ENCODE assay signal across 8 cellular contexts in the genomic region with DNA sequence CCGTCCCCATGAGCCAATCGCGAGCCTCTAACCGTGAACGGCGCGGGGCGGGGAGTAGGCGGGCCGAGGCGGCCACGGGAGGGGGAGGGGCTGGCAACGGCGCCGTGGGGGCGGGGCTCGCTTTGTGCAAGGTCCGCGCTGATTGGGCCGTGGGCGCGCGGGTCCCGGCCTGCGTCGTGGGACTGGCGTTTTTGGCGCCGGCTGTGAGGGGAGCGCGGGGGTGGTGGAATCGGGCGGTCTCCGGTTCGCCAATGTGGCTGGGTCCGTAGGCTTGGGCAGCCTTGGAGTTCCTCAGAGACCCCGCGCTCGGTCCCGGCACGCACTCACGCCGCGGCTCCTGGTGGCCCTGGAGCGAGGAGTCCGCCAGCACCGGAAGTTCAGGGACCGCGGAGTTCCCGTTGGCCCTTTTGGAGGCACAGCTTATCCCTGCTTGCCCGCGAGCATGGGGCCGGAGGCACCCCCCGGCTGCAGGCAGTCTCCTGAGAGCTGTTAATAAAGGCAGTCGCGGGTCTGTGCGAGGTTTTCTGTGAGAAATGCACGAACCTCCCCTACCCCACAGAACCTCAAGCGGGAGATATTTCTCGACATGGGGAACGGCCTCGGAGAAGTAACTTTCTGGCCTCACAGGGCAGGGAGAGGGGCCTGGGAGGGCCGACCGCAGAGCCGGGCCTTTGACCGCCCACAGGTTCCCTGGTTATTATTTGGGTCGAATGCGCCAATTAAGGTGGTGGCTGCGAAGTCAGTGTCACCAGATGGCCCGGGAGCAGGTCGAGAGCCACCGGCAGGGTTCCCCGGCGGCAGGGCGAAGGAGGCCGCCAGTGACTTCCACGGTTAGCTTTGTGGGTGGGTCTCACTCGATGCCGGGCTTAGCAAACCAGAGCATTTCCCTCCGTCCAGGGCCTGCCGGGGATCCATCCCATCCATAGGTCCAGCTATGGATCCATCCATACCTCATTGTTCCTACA. TPM values are rescaled to one million over a fixed set of nuclear protein-coding genes. Genes with fewer than 3 reads are reported as not detected.
DNase-seq lines count a peak whose midpoint lies in the region; ATAC-seq lines count a peak whose summit lies in the region.

No MANE protein-coding gene starts in this region.

- peaks cover 21% of the 10 kb centered on the region for H3K4me1 ChIP-seq in effector memory CD4-positive, alpha-beta T cell (ENCODE audit: control insufficient read depth, insufficient read depth, low read length, poor library complexity, severe bottlenecking)

- H3K27me3 ChIP-seq in effector memory CD4-positive, alpha-beta T cell (replicated peaks; ENCODE audit: control insufficient read depth, insufficient read depth, low read length, poor library complexity, severe bottlenecking): no peaks in the 10 kb centered on the region

- H3K36me3 ChIP-seq in effector memory CD4-positive, alpha-beta T cell (ENCODE audit: control insufficient read depth, insufficient read depth, low read length): peaks cover 30% of the 10 kb centered on the region

- peak overlapping the region; percentile 75 for H3K4me3 ChIP-seq in effector memory CD4-positive, alpha-beta T cell (ENCODE audit: insufficient read depth, low read depth, low read length, poor library complexity, severe bottlenecking)

- no peaks in the 10 kb centered on the region for H3K9me3 ChIP-seq in effector memory CD4-positive, alpha-beta T cell (ENCODE audit: control insufficient read depth, low read length)

- peak; percentile 96 for DNase-seq in NCI-H69 (lab: John Stamatoyannopoulos, UW)
- DNase-seq in activated CD8-positive, alpha-beta memory T cell treated with anti-CD3 and anti-CD28 coated beads for 24 hours: peak; percentile 100
- peak; percentile 96 to 97 (median 97) for DNase-seq in effector memory CD4-positive, alpha-beta T cell
- peak; percentile 100 for DNase-seq in mesenteric fat pad (ENCODE audit: low spot score)
- DNase-seq in stimulated activated CD8-positive, alpha-beta memory T cell treated with anti-CD3 and anti-CD28 coated beads, Interleukin-15, amount 100 ng/mL, for 1 hour (ENCODE audit: low read depth): peak; percentile 97

- H3K27ac ChIP-seq in effector memory CD4-positive, alpha-beta T cell (ENCODE audit: insufficient read depth, low read length, poor library complexity, severe bottlenecking): peak overlapping the region; percentile 96

- ATAC-seq in GM18499 (IDR thresholded peaks at IDR 0.05; ENCODE audit: insufficient read depth, unreplicated experiment) (peak; percentile 16), HG03066 (IDR thresholded peaks at IDR 0.05; ENCODE audit: low read depth, unreplicated experiment) (peak; percentile 22), HG02571 (IDR thresholded peaks at IDR 0.05; ENCODE audit: unreplicated experiment) (no peak)

RNA-seq across cellular contexts. Expression of gene NCL, which starts 0.6 kb away (rescaled TPM):
- total RNA-seq in mesenteric fat pad: 512 TPM
